Comparison of ENCODE assay signal across 15 cellular contexts in genomic region chr11:69943066-69943465, GRCh38.
DNase-seq lines count a peak whose midpoint lies in the region; TF ChIP-seq lines count a peak whose summit lies in the region.
"Had no signal": no experiment of that assay in that cellular context is flagged by ENCODE, and none has a peak within 500 bp of the region (broad histone marks: within the 10 kb centered on the region; RNA-seq: fewer than 3 reads in every experiment).

No MANE protein-coding gene starts in this region.

- CTCF ChIA-PET in Caco-2 (lab: Charles Lee): interaction anchor here (0.6 to 1.9 kb wide), 20 partner anchors 9 to 260 kb away, joined by 3 to 9 read pairs (median 3); partner anchors contain the start of gene FADD

- no peak overlapping the region for H2BK120ac ChIP-seq in neuronal stem cell (ENCODE audit: low read depth, low read length)

- intact Hi-C loops in Caco-2 (cut with micrococcal nuclease; ENCODE audit: unreplicated experiment): loop anchor here (1.0 to 2.0 kb wide), 4 partner anchors 14 to 253 kb away; partner anchors contain the start of gene ANO1

- no peaks in the 10 kb centered on the region for H3K79me1 ChIP-seq in neuronal stem cell (ENCODE audit: low read depth, low read length)

- H3K4me3 ChIP-seq in Caco-2 (ENCODE audit: low read depth, low read length) (no peak overlapping the region), Karpas-422 (ENCODE audit: low read length) (no peak overlapping the region), neuronal stem cell (ENCODE audit: low read length in 2 of 2) (no peak overlapping the region), foreskin fibroblast (ENCODE audit: low read depth in 1 of 2, low read length in 2 of 2) (no peak overlapping the region)
- H3K4me3 ChIP-seq: gastroesophageal sphincter, lung, Peyer's patch had no signal

- POLR2A ChIA-PET in Caco-2 (lab: Charles Lee): no interaction called here

- no peak overlapping the region for H3K4ac ChIP-seq in neuronal stem cell (ENCODE audit: low read length)

- no peaks in the 10 kb centered on the region for H4K20me1 ChIP-seq in Karpas-422 (ENCODE audit: insufficient read depth, low read depth, low read length)

- no peak overlapping the region for H3K14ac ChIP-seq in neuronal stem cell (ENCODE audit: low read length)

- peak; percentile 71 to 91 for TF ChIP-seq CTCF in Caco-2 (IDR thresholded peaks at IDR 0.05; ENCODE audit: insufficient read depth in 1 of 2, low read depth in 1 of 2, low read length in 1 of 2, severe bottlenecking in 1 of 2, unreplicated experiment in 1 of 2)
- no peak for TF ChIP-seq CTCF in foreskin fibroblast (IDR thresholded peaks at IDR 0.05; ENCODE audit: low read depth, low read length)

- no peak overlapping the region for H3K9ac ChIP-seq in Karpas-422 (ENCODE audit: low read length)
- no peak overlapping the region for H3K9ac ChIP-seq in neuronal stem cell (ENCODE audit: low read depth, low read length, poor library complexity)

- peak; percentile 82 to 83 for DNase-seq in Caco-2
- peak; percentile 50 for DNase-seq in Karpas-422
- peak; percentile 26 for DNase-seq in dermis blood vessel endothelial cell
- DNase-seq in neuronal stem cell (ENCODE audit: low spot score): no peak
- no peak for DNase-seq in foreskin fibroblast
- DNase-seq in GM03348 (ENCODE audit: low spot score): no peak
- no peak for DNase-seq in NCI-H2081 treated with DMSO at 0.1 percent for 48 hours (lab: John Stamatoyannopoulos, UW)
- no peak for DNase-seq in NK-92 (lab: John Stamatoyannopoulos, UW; ENCODE audit: unreplicated experiment)
- DNase-seq: DMS79, MV-4-11, retina had no signal

- H3K27ac ChIP-seq in Karpas-422 (ENCODE audit: low read length) (no peak overlapping the region), neuronal stem cell (replicated peaks; ENCODE audit: low read length) (no peak overlapping the region)
- H3K27ac ChIP-seq: Peyer's patch had no signal

- H3K9me3 Mint-ChIP-seq in Caco-2 (ENCODE audit: unreplicated experiment): no peaks in the 10 kb centered on the region
- H3K9me3 Mint-ChIP-seq: central memory CD8-positive, alpha-beta T cell had no signal

- no peak overlapping the region for H2BK15ac ChIP-seq in neuronal stem cell (ENCODE audit: low read length)

- no peaks in the 10 kb centered on the region for H3K9me2 ChIP-seq in Karpas-422 (replicated peaks; ENCODE audit: insufficient read depth, low read length)

- peak overlapping the region; percentile 59 for H2BK5ac ChIP-seq in neuronal stem cell (ENCODE audit: low read length)

- H3K23ac ChIP-seq in neuronal stem cell (ENCODE audit: low read depth, low read length, poor library complexity): no peak overlapping the region

- no TSS peak for BruUV-seq in Caco-2 (replicated peaks; lab: Mats Ljungman, UMichigan)

- H3K4me1 ChIP-seq in Caco-2 (peaks cover 32% of the 10 kb centered on the region), Karpas-422 (ENCODE audit: low read length) (no peaks in the 10 kb centered on the region), neuronal stem cell (ENCODE audit: control insufficient read depth in 2 of 2, insufficient read depth in 1 of 2, low read depth in 1 of 2, low read length in 2 of 2) (peaks cover 0 to 13% of the 10 kb centered on the region in 2 donors)

- H3K36me3 ChIP-seq in Caco-2 (ENCODE audit: control insufficient read depth, insufficient read depth, low read length) (no peaks in the 10 kb centered on the region), Karpas-422 (ENCODE audit: insufficient read depth, low read length) (no peaks in the 10 kb centered on the region), neuronal stem cell (replicated peaks in 1 of 2; ENCODE audit: control insufficient read depth in 2 of 2, insufficient read depth in 2 of 2, low read length in 2 of 2) (no peaks in the 10 kb centered on the region)
- H3K36me3 ChIP-seq: gastroesophageal sphincter, Peyer's patch had no signal

- H3K27me3 Mint-ChIP-seq in Caco-2 (ENCODE audit: insufficient read depth, unreplicated experiment): no peaks in the 10 kb centered on the region

- WGBS in neuronal stem cell (ENCODE audit: extremely low coverage in 2 of 2, insufficient read length in 2 of 2, insufficient replicate concordance in 1 of 2), 2 donors: no CpG with 5 or more reads among the region's 6 CpGs

- peak overlapping the region; percentile 22 for H3K27ac Mint-ChIP-seq in Caco-2 (ENCODE audit: unreplicated experiment)

- H2AFZ ChIP-seq in Karpas-422 (ENCODE audit: low read length) (no peak overlapping the region), neuronal stem cell (ENCODE audit: low read length) (no peak overlapping the region)

- no peak overlapping the region for H4K91ac ChIP-seq in neuronal stem cell (ENCODE audit: low read depth, low read length, poor library complexity)

- H3K9me3 ChIP-seq in Caco-2 (no peaks in the 10 kb centered on the region), Karpas-422 (ENCODE audit: low read length) (no peaks in the 10 kb centered on the region), neuronal stem cell (replicated peaks in 1 of 2; ENCODE audit: control insufficient read depth in 2 of 2, insufficient read depth in 1 of 2, low read depth in 1 of 2, low read length in 2 of 2) (no peaks in the 10 kb centered on the region)
- H3K9me3 ChIP-seq: gastroesophageal sphincter, Peyer's patch had no signal

- H4K8ac ChIP-seq in neuronal stem cell (ENCODE audit: low read depth, low read length): no peak overlapping the region

- no peak overlapping the region for H3K4me3 Mint-ChIP-seq in Caco-2 (ENCODE audit: unreplicated experiment)
- H3K4me3 Mint-ChIP-seq: central memory CD8-positive, alpha-beta T cell had no signal

- H3K18ac ChIP-seq in neuronal stem cell (ENCODE audit: low read length): peak overlapping the region; percentile 50

- peaks cover 4% of the 10 kb centered on the region for H3K36me3 Mint-ChIP-seq in Caco-2 (ENCODE audit: insufficient read depth, unreplicated experiment)

- H2BK12ac ChIP-seq in neuronal stem cell (ENCODE audit: low read length): no peak overlapping the region

- no peak overlapping the region for H3K4me2 ChIP-seq in Karpas-422 (ENCODE audit: low read depth, low read length, poor library complexity, severe bottlenecking)
- no peak overlapping the region for H3K4me2 ChIP-seq in neuronal stem cell (ENCODE audit: insufficient read depth, low read length, poor library complexity, severe bottlenecking)

- H3K27me3 ChIP-seq in Caco-2 (replicated peaks; ENCODE audit: control insufficient read depth, insufficient read depth, low read length): no peaks in the 10 kb centered on the region
- no peaks in the 10 kb centered on the region for H3K27me3 ChIP-seq in Karpas-422 (ENCODE audit: low read length)
- no peaks in the 10 kb centered on the region for H3K27me3 ChIP-seq in neuronal stem cell (ENCODE audit: control insufficient read depth in 3 of 3, insufficient read depth in 3 of 3, low read depth in 1 of 3, low read length in 3 of 3)
- H3K27me3 ChIP-seq: Peyer's patch had no signal

- H2AK5ac ChIP-seq in neuronal stem cell (ENCODE audit: low read depth, low read length): no peak overlapping the region

- no peaks in the 10 kb centered on the region for H3K79me2 ChIP-seq in Karpas-422 (ENCODE audit: low read length)

- peaks cover 24% of the 10 kb centered on the region for H3K4me1 Mint-ChIP-seq in Caco-2 (ENCODE audit: low read depth, unreplicated experiment)
- H3K4me1 Mint-ChIP-seq: central memory CD8-positive, alpha-beta T cell had no signal

Comparison
In these comparisons a context has a peak if more than half of its experiments do, and no peak if none do; other contexts are left out.
1. DNase-seq: peak in Caco-2 (2 of 2), Karpas-422 (single experiment) and dermis blood vessel endothelial cell (single experiment); none in neuronal stem cell (single experiment), foreskin fibroblast (0 of 2), GM03348 (single experiment), NCI-H2081 treated with DMSO at 0.1 percent for 48 hours (single experiment) and NK-92 (single experiment).